In genomic region chr5:43268188-43268820, GRCh38 we compare ENCODE assay signal across 18 cellular contexts. TPM values are rescaled to one million over a fixed set of nuclear protein-coding genes. Genes with fewer than 3 reads are reported as not detected.
DNase-seq lines count a peak whose midpoint lies in the region; ATAC-seq, FAIRE-seq and TF ChIP-seq lines count a peak whose summit lies in the region.
"Had no signal": no experiment of that assay in that cellular context is flagged by ENCODE, and none has a peak within 500 bp of the region (broad histone marks: within the 10 kb centered on the region; RNA-seq: fewer than 3 reads in every experiment).

No MANE protein-coding gene starts in this region.

- H3K36me3 ChIP-seq in GM06990 (ENCODE audit: control insufficient read depth, insufficient read depth, low read length): no peaks in the 10 kb centered on the region
- H3K36me3 ChIP-seq in Peyer's patch: no peaks in the 10 kb centered on the region

- no peaks in the 10 kb centered on the region for H3K9me3 ChIP-seq in Peyer's patch

- no peak for FAIRE-seq in GM12892 (lab: Jason Lieb, UNC)
- FAIRE-seq: A204.1, small intestine had no signal

- peak; percentile 30 for DNase-seq in GM06990 (ENCODE audit: extremely low read depth, insufficient read length)
- DNase-seq in T-helper 9 cell: no peak
- DNase-seq in Peyer's patch: no peak
- DNase-seq in foreskin melanocyte: no peak
- no peak for DNase-seq in GM12892 (ENCODE audit: insufficient read length)
- DNase-seq: activated CD4-positive, alpha-beta T cell treated with anti-CD3 and anti-CD28 coated beads, Interleukin-2, amount 50 U/mL, for 1 hour; activated effector memory CD4-positive, alpha-beta T cell treated with Interleukin-2 at 50 U/mL for 16 hours; CD4-positive, alpha-beta memory T cell; Karpas-422; mesenchymal stem cell; NCI-H1694 treated with DMSO at 0.1 percent for 48 hours; nucleus accumbens; small intestine had no signal

- no peak overlapping the region for H3K4me3 ChIP-seq in GM06990 (replicated peaks; ENCODE audit: low read depth, low read length)
- no peak overlapping the region for H3K4me3 ChIP-seq in Peyer's patch

- H3K27me3 ChIP-seq in GM06990 (replicated peaks; ENCODE audit: control insufficient read depth, insufficient read depth, low read length) (no peaks in the 10 kb centered on the region), Peyer's patch (no peaks in the 10 kb centered on the region)

- ATAC-seq in GM19023 (IDR thresholded peaks at IDR 0.05; ENCODE audit: unreplicated experiment) (peak; percentile 97), HG02610 (IDR thresholded peaks at IDR 0.05; ENCODE audit: unreplicated experiment) (peak; percentile 96), HG03196 (IDR thresholded peaks at IDR 0.05; ENCODE audit: unreplicated experiment) (peak; percentile 70)
- ATAC-seq: Right ventricle myocardium inferior had no signal

- H3K4me1 ChIP-seq in Peyer's patch: no peaks in the 10 kb centered on the region

- H3K27ac ChIP-seq in Peyer's patch: no peak overlapping the region

- TF ChIP-seq CTCF in GM06990 (IDR thresholded peaks at IDR 0.05; ENCODE audit: insufficient read depth, low read length, poor library complexity, severe bottlenecking): no peak
- TF ChIP-seq CTCF in Peyer's patch (IDR thresholded peaks at IDR 0.05): no peak

- TF ChIP-seq POLR2A in Peyer's patch (IDR thresholded peaks at IDR 0.05) (no peak), GM12892 (IDR thresholded peaks at IDR 0.05; ENCODE audit: low read depth, low read length) (no peak)

RNA-seq across cellular contexts. Expression of gene HMGCS1, which starts 44.9 kb away (rescaled TPM):
- 100 to 1,000 TPM in 1 of 4 donors, 10 to 100 TPM in 3; 26.4 to 107 (median 66.4) TPM for total RNA-seq in Peyer's patch
- 68.2 TPM for polyA plus RNA-seq in GM12892 (2012; ENCODE audit: missing spikeins)
